ENCODE assay signal across 1 cellular context in genomic region chr18:12335503-12335902, GRCh38.
TF ChIP-seq lines count a peak whose summit lies in the region.

No MANE protein-coding gene starts in this region.

TF ChIP-seq in GM23338, 12 proteins besides CTCF, POLR2A, EP300 and RAD21:
- no peak for TF ChIP-seq REST (IDR thresholded peaks at IDR 0.05; ENCODE audit: unreplicated experiment)
- no peak for TF ChIP-seq STAT1 (IDR thresholded peaks at IDR 0.05; ENCODE audit: unreplicated experiment)
- no peak for TF ChIP-seq POLR2AphosphoS5 (IDR thresholded peaks at IDR 0.05; ENCODE audit: low read depth)
- no peak for TF ChIP-seq NANOG (IDR thresholded peaks at IDR 0.05; ENCODE audit: borderline replicate concordance)
- no peak for TF ChIP-seq ETS1 (IDR thresholded peaks at IDR 0.05)
- no peak for TF ChIP-seq EZH2phosphoT487 (IDR thresholded peaks at IDR 0.05; ENCODE audit: unreplicated experiment)
- no peak for TF ChIP-seq ZNF114 (CRISPR knock-in tag; IDR thresholded peaks at IDR 0.05)
- TF ChIP-seq ZNF462 (CRISPR knock-in tag; IDR thresholded peaks at IDR 0.05) = no peak
- TF ChIP-seq CREB1 (CRISPR knock-in tag; IDR thresholded peaks at IDR 0.05; ENCODE audit: low read depth) = no peak
